8 cellular contexts compared by ENCODE assay signal in genomic region chr16:14632693-14633569, GRCh38. TPM values are rescaled to one million over a fixed set of nuclear protein-coding genes. Genes with fewer than 3 reads are reported as not detected.
DNase-seq lines count a peak whose midpoint lies in the region; ATAC-seq and TF ChIP-seq lines count a peak whose summit lies in the region.

Gene BFAR, plus strand, starts transcription at chr16:14632951. Its CDS starts 11,396 bp downstream, at chr16:14644347.

- DNase-seq in DMS114 treated with DMSO at 0.1 percent for 48 hours (lab: John Stamatoyannopoulos, UW; ENCODE audit: unreplicated experiment), result peak; percentile 78
- peak; percentile 92 for DNase-seq in PC-3
- DNase-seq in activated T-cell treated with anti-CD3 and anti-CD28 coated beads for 48 hours (ENCODE audit: low read depth), result peak; percentile 99
- DNase-seq in epithelial cell of prostate (ENCODE audit: low read depth, low spot score), result peak; percentile 69
- peak; percentile 98 for DNase-seq in mucosa of gallbladder (ENCODE audit: low spot score)
- peak; percentile 99 for DNase-seq in stimulated activated CD8-positive, alpha-beta memory T cell treated with anti-CD3 and anti-CD28 coated beads, Interleukin-4, amount 100 ng/mL, for 4 hours (ENCODE audit: low read depth in 2 of 2, low spot score in 1 of 2)

- H3K9ac ChIP-seq in PC-3 (ENCODE audit: low read length), result peak within 1 kb of the TSS; percentile 93

- peaks cover 69% of the 10 kb centered on the region for H3K79me2 ChIP-seq in PC-3 (ENCODE audit: low read length)

- peak within 1 kb of the TSS; percentile 84 for H3K4me2 ChIP-seq in PC-3 (ENCODE audit: low read length)

- H3K4me1 ChIP-seq in PC-3 (ENCODE audit: insufficient read depth, low read length), result peaks cover 25% of the 10 kb centered on the region

- intact Hi-C loops in PC-3 (cut with micrococcal nuclease), result no loop called here

- no peaks in the 10 kb centered on the region for H3K9me2 ChIP-seq in PC-3 (replicated peaks; ENCODE audit: low read length)

- H3K36me3 ChIP-seq in PC-3 (ENCODE audit: low read depth, low read length), result peaks cover 1% of the 10 kb centered on the region; the same call in 1 of the 2 replicates

- no peaks in the 10 kb centered on the region for H3K9me3 ChIP-seq in PC-3 (ENCODE audit: low read length)

- peaks cover 12% of the 10 kb centered on the region; the same call in 1 of the 2 replicates for H4K20me1 ChIP-seq in PC-3 (ENCODE audit: low read length)

- TF ChIP-seq EP300 in Ishikawa (IDR thresholded peaks at IDR 0.05; ENCODE audit: borderline replicate concordance), result no peak; the same call in 1 of the 2 replicates

- POLR2A ChIA-PET in PC-3 (lab: Charles Lee; ENCODE audit: unreplicated experiment), result interaction anchor here (0.6 kb wide), 1 partner anchor 50 kb away, joined by 3 read pairs; no protein-coding TSS in a partner anchor

- ATAC-seq in GM21576 (IDR thresholded peaks at IDR 0.05; ENCODE audit: unreplicated experiment), result peak; percentile 67
- ATAC-seq in PC-3, result peak; percentile 73

- peaks cover 4% of the 10 kb centered on the region for H3F3A ChIP-seq in PC-3 (ENCODE audit: low read length, unreplicated experiment)

- BruUV-seq in PC-3 (replicated peaks; lab: Mats Ljungman, UMichigan), result TSS peak; percentile 65

- no peak for TF ChIP-seq CTCF in PC-3 (conservative IDR thresholded peaks at IDR 0.05; ENCODE audit: low read depth, low read length)

- TF ChIP-seq RAD21 in Ishikawa (IDR thresholded peaks at IDR 0.05; ENCODE audit: low read depth), result no peak

- H2AFZ ChIP-seq in PC-3 (ENCODE audit: low read length), result peak within 1 kb of the TSS; percentile 86

- no peaks in the 10 kb centered on the region for H3K27me3 ChIP-seq in PC-3 (ENCODE audit: low read length)

- peak within 1 kb of the TSS; percentile 80 for H3K4me3 ChIP-seq in PC-3 (ENCODE audit: low read length)

- H3K27ac ChIP-seq in PC-3 (ENCODE audit: low read length) (peak within 1 kb of the TSS; percentile 45), epithelial cell of prostate (peak within 1 kb of the TSS; percentile 84)

- CTCF ChIA-PET in PC-3 (lab: Charles Lee), result no interaction called here

TF ChIP-seq in Ishikawa, 13 proteins besides CTCF, POLR2A, EP300 and RAD21:
- TF ChIP-seq TAF1 (IDR thresholded peaks at IDR 0.05; ENCODE audit: low read depth), result peak; percentile 91
- peak; percentile 72; the same call in 1 of the 2 replicates for TF ChIP-seq USF1 (IDR thresholded peaks at IDR 0.05)
- TF ChIP-seq TCF12 (IDR thresholded peaks at IDR 0.05; ENCODE audit: low read depth), result 0 out of 2 replicates have a peak, but pooled peaks have one; percentile 1
- peak; percentile 54; the same call in 1 of the 2 replicates for TF ChIP-seq YY1 (IDR thresholded peaks at IDR 0.05; ENCODE audit: low read depth)
- TF ChIP-seq ZBTB7A (IDR thresholded peaks at IDR 0.05; ENCODE audit: low read depth), result no peak
- TF ChIP-seq NFIC (IDR thresholded peaks at IDR 0.05), result no peak
- no peak for TF ChIP-seq FOXM1 (IDR thresholded peaks at IDR 0.05; ENCODE audit: borderline replicate concordance, low read depth)
- no peak for TF ChIP-seq EGR1 (IDR thresholded peaks at IDR 0.05)
- TF ChIP-seq REST (IDR thresholded peaks at IDR 0.05; ENCODE audit: low read depth), result no peak
- TF ChIP-seq CEBPB (IDR thresholded peaks at IDR 0.05), result no peak
- TF ChIP-seq MAX (IDR thresholded peaks at IDR 0.05), result peak; percentile 65
- no peak; the same call in 1 of the 2 replicates for TF ChIP-seq CREB1 (IDR thresholded peaks at IDR 0.05; ENCODE audit: low read depth)
- TF ChIP-seq TEAD4 (IDR thresholded peaks at IDR 0.05), result no peak
TF ChIP-seq in Ishikawa: peak in this region for 5.

RNA-seq across cellular contexts. Expression of gene BFAR, which starts in this region (rescaled TPM):
- total RNA-seq in PC-3 (2014; rRNA removed), result 26.9 and 27.9 TPM in 2 replicates
- total RNA-seq in mucosa of gallbladder, result 62.4 TPM

Comparison
In these comparisons a context has a peak if more than half of its experiments do, and no peak if none do; other contexts are left out.
1. Peak in every context shown above with its lines: DNase-seq, ATAC-seq, H3K4me3 ChIP-seq and H3K27ac ChIP-seq.